In the genomic region with DNA sequence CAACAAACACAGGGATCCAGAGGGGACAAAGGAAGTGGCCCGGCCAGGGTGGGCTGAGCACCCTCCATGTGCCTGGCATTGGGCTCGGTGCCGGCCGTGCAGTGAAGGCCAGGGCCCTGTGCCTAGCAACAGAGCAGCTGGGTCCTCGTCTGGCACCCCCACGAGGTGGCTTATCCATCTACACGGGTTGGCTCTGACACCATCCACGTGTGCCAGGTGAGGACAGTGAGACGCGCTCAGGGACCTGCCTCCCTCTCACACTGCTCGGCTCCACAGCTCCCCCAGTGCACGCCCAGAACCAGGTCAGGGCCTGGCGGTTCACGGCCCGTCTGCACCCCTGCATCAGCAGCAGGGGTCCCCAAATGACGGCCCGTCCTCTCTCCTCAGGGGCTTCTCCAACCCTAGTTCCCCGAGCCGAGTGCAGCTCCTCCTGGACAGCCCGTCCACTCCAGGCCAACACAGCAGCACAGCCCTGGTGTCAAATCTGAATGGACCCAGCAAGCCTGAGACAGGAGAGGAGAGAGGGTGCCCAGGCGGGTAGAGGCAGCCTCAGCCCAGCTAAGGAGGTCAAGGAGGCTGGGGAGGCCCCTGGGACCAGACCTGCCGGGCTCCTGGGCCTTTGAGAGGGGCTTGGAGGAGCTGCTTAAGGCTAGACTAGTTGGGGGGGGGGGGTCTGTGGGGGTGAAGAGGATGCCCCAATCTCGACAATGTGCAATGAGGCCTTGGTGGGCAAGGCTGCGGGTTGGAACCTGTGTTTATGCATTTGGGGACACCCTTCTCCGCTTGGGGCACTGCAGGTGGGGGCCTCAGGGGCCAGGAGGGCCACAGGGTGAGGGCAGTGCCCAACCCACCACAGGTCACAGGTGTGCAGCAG, we compare ENCODE assay signal across 17 cellular contexts.
A peak's percentile ranks its signal among the peaks of the same experiment; 100 is the strongest.
DNase-seq lines count a peak whose midpoint lies in the region; ATAC-seq, FAIRE-seq and TF ChIP-seq lines count a peak whose summit lies in the region.
"Had no signal": no experiment of that assay in that cellular context is flagged by ENCODE, and none has a peak within 500 bp of the region (broad histone marks: within the 10 kb centered on the region; RNA-seq: fewer than 3 reads in every experiment).

No MANE protein-coding gene starts in this region.

- intact Hi-C loops in GM12878 (cut with micrococcal nuclease; ENCODE audit: unreplicated experiment) (no loop called here), HepG2 (cut with micrococcal nuclease; ENCODE audit: unreplicated experiment) (no loop called here)

- H3K27ac ChIP-seq in Karpas-422 (ENCODE audit: low read length) = no peak overlapping the region
- H3K27ac ChIP-seq in GM12878 (ENCODE audit: control insufficient read depth, insufficient read depth) = no peak overlapping the region
- H3K27ac ChIP-seq in HepG2 (ENCODE audit: extremely low read length, insufficient read depth, low read length) = no peak overlapping the region
- H3K27ac ChIP-seq in osteoblast (ENCODE audit: low read depth, low read length) = no peak overlapping the region
- H3K27ac ChIP-seq: KMS-11 had no signal

- TF ChIP-seq CTCF in GM12878 (IDR thresholded peaks at IDR 0.05 in 2 of 3, conservative IDR thresholded peaks at IDR 0.05 in 1 of 3; ENCODE audit: control insufficient read depth in 2 of 3, extremely low read depth in 1 of 3, insufficient read depth in 1 of 3, low read depth in 3 of 3, low read length in 3 of 3) (no peak), HepG2 (CRISPR knock-in tag; IDR thresholded peaks at IDR 0.05) (no peak), osteoblast (IDR thresholded peaks at IDR 0.05; ENCODE audit: extremely low read depth, low read depth, low read length) (no peak)

- no peak for TF ChIP-seq POLR2A in GM12878 (IDR thresholded peaks at IDR 0.05; ENCODE audit: low read depth, low read length)
- TF ChIP-seq POLR2A in HepG2 (IDR thresholded peaks at IDR 0.05; ENCODE audit: insufficient read depth in 1 of 2, low read depth in 2 of 2, low read length in 2 of 2) = no peak

- POLR2A ChIA-PET in GM12878 (lab: Charles Lee) (no interaction called here), HepG2 (lab: Yijun Ruan, JAX) (no interaction called here)

- no peaks in the 10 kb centered on the region for H3K9me3 ChIP-seq in Karpas-422 (ENCODE audit: low read length)
- no peaks in the 10 kb centered on the region for H3K9me3 ChIP-seq in GM12878 (replicated peaks; ENCODE audit: control insufficient read depth, insufficient read depth, low read length)
- no peaks in the 10 kb centered on the region for H3K9me3 ChIP-seq in HepG2 (ENCODE audit: low read length)
- no peaks in the 10 kb centered on the region for H3K9me3 ChIP-seq in osteoblast (ENCODE audit: low read depth, low read length)
- H3K9me3 ChIP-seq: MG63 had no signal

- SMC1A ChIA-PET in GM12878 (lab: Charles Lee; ENCODE audit: uncharacterized antibody, unreplicated experiment) = no interaction called here

- H4K20me1 ChIP-seq in Karpas-422 (ENCODE audit: insufficient read depth, low read depth, low read length) (no peaks in the 10 kb centered on the region), GM12878 (ENCODE audit: control insufficient read depth, insufficient read depth) (no peaks in the 10 kb centered on the region), HepG2 (ENCODE audit: insufficient read depth, low read length) (no peaks in the 10 kb centered on the region), osteoblast (ENCODE audit: insufficient read depth, low read length) (no peaks in the 10 kb centered on the region)

- no peak overlapping the region for H3K9ac ChIP-seq in Karpas-422 (ENCODE audit: low read length)
- H3K9ac ChIP-seq in GM12878 (ENCODE audit: control insufficient read depth, insufficient read depth, low read length) = no peak overlapping the region
- no peak overlapping the region for H3K9ac ChIP-seq in HepG2 (ENCODE audit: insufficient read depth, low read depth, low read length)
- H3K9ac ChIP-seq: KMS-11 had no signal

- H3K36me3 ChIP-seq in Karpas-422 (ENCODE audit: insufficient read depth, low read length) (no peaks in the 10 kb centered on the region), GM12878 (ENCODE audit: control insufficient read depth in 2 of 2, insufficient read depth in 2 of 2, low read length in 1 of 2) (no peaks in the 10 kb centered on the region), HepG2 (replicated peaks in 1 of 2; ENCODE audit: control insufficient read depth in 1 of 2, insufficient read depth in 2 of 2, low read length in 2 of 2) (no peaks in the 10 kb centered on the region), osteoblast (ENCODE audit: insufficient read depth, low read length) (no peaks in the 10 kb centered on the region)
- H3K36me3 ChIP-seq: MG63 had no signal

- no peak overlapping the region for H3K4me3 ChIP-seq in Karpas-422 (ENCODE audit: low read length)
- no peak overlapping the region for H3K4me3 ChIP-seq in GM12878
- no peak overlapping the region for H3K4me3 ChIP-seq in HepG2 (replicated peaks in 1 of 3; ENCODE audit: insufficient read depth in 1 of 3, low read depth in 2 of 3, low read length in 3 of 3)
- no peak overlapping the region for H3K4me3 ChIP-seq in osteoblast (ENCODE audit: insufficient read depth, low read length)
- H3K4me3 ChIP-seq: MG63 had no signal

- H2AFZ ChIP-seq in Karpas-422 (ENCODE audit: low read length) = no peak overlapping the region
- no peak overlapping the region for H2AFZ ChIP-seq in GM12878 (ENCODE audit: control insufficient read depth, low read depth, low read length)
- no peak overlapping the region for H2AFZ ChIP-seq in HepG2 (ENCODE audit: low read length)
- no peak overlapping the region for H2AFZ ChIP-seq in osteoblast (ENCODE audit: low read length)

- TF ChIP-seq EP300 in GM12878 (IDR thresholded peaks at IDR 0.05; ENCODE audit: borderline replicate concordance in 1 of 2, control insufficient read depth in 1 of 2, low read depth in 2 of 2, low read length in 2 of 2) = no peak
- no peak for TF ChIP-seq EP300 in HepG2 (IDR thresholded peaks at IDR 0.05; ENCODE audit: low read depth in 2 of 2, low read length in 2 of 2)
- no peak for TF ChIP-seq EP300 in HepG2 (CRISPR knock-in tag; IDR thresholded peaks at IDR 0.05; ENCODE audit: borderline replicate concordance)

- in situ Hi-C loops in GM12878 (cut with MboI) (no loop called here), HepG2 (cut with HindIII; ENCODE audit: extremely low pct_ligation_motif_present, low pct_unique_long_range_greater_than_20kb) (no loop called here)

- ATAC-seq in GM12878 (0 out of 3 replicates have a peak, but pooled peaks have one; percentile 17), HepG2 (peak; percentile 54), left lobe of liver (no peak), HG03342 (IDR thresholded peaks at IDR 0.05; ENCODE audit: unreplicated experiment) (no peak)
- ATAC-seq: HCT116 had no signal

- BruUV-seq in GM12878 (replicated peaks; lab: Mats Ljungman, UMichigan) (no TSS peak), HepG2 (replicated peaks; lab: Mats Ljungman, UMichigan) (no TSS peak)

- H3K4me2 ChIP-seq in Karpas-422 (ENCODE audit: low read depth, low read length, poor library complexity, severe bottlenecking) = no peak overlapping the region
- no peak overlapping the region for H3K4me2 ChIP-seq in GM12878 (ENCODE audit: control insufficient read depth, insufficient read depth)
- H3K4me2 ChIP-seq in HepG2 (ENCODE audit: low read depth, low read length) = no peak overlapping the region
- H3K4me2 ChIP-seq in osteoblast (ENCODE audit: insufficient read depth, low read length) = no peak overlapping the region
- H3K4me2 ChIP-seq: KMS-11 had no signal

- WGBS in GM12878 (ENCODE audit: insufficient coverage, insufficient replicate concordance, low lambda C conversion rate, missing lambda C conversion rate) = 23% methylated on average over 25 of the region's 25 CpGs
- no CpG with 5 or more reads among the region's 25 CpGs for WGBS in HepG2 (ENCODE audit: low lambda C conversion rate)

- RAD21 ChIA-PET in GM12878 (lab: Charles Lee; ENCODE audit: unreplicated experiment) = no interaction called here

- TF ChIP-seq RAD21 in GM12878 (IDR thresholded peaks at IDR 0.05; ENCODE audit: insufficient read depth, low read depth, low read length) = no peak
- no peak for TF ChIP-seq RAD21 in HepG2 (CRISPR knock-in tag; IDR thresholded peaks at IDR 0.05)

- FAIRE-seq in GM12878 (lab: Jason Lieb, UNC) = no peak
- no peak for FAIRE-seq in HepG2 (lab: Jason Lieb, UNC)
- FAIRE-seq: GM19239 had no signal

- H3K27me3 ChIP-seq in Karpas-422 (ENCODE audit: low read length) = no peaks in the 10 kb centered on the region
- no peaks in the 10 kb centered on the region for H3K27me3 ChIP-seq in GM12878 (replicated peaks in 1 of 2; ENCODE audit: control insufficient read depth in 2 of 2, insufficient read depth in 2 of 2, low read length in 1 of 2)
- H3K27me3 ChIP-seq in HepG2 (ENCODE audit: control insufficient read depth in 1 of 2, insufficient read depth in 2 of 2, low read length in 2 of 2) = peaks cover 19 to 63% of the 10 kb centered on the region in 2 experiments; a peak in 4 of 5 replicates
- no peaks in the 10 kb centered on the region for H3K27me3 ChIP-seq in osteoblast (ENCODE audit: insufficient read depth, low read length)
- H3K27me3 ChIP-seq: MG63 had no signal

- H3K4me1 ChIP-seq in Karpas-422 (ENCODE audit: low read length) (peaks cover 4% of the 10 kb centered on the region; the same call in 1 of the 2 replicates), GM12878 (ENCODE audit: control insufficient read depth, insufficient read depth, low read length) (no peaks in the 10 kb centered on the region), HepG2 (ENCODE audit: insufficient read depth, low read length) (peaks cover 12% of the 10 kb centered on the region; the same call in 1 of the 2 replicates), osteoblast (ENCODE audit: insufficient read depth, low read length) (no peaks in the 10 kb centered on the region)

- CTCF ChIA-PET in GM12878 (lab: Yijun Ruan, JAX) (no interaction called here), HepG2 (lab: Yijun Ruan, JAX; ENCODE audit: low intra/inter-chr PET ratio, low total read pairs) (no interaction called here)

- H3K9me2 ChIP-seq in Karpas-422 (replicated peaks; ENCODE audit: insufficient read depth, low read length) = no peaks in the 10 kb centered on the region

- H3K79me2 ChIP-seq in Karpas-422 (ENCODE audit: low read length) (no peaks in the 10 kb centered on the region), GM12878 (ENCODE audit: control insufficient read depth, insufficient read depth, low read length) (no peaks in the 10 kb centered on the region), HepG2 (ENCODE audit: insufficient read depth, low read length) (no peaks in the 10 kb centered on the region), osteoblast (ENCODE audit: insufficient read depth, low read length) (no peaks in the 10 kb centered on the region)

- DNase-seq in Karpas-422 = peak; percentile 51
- no peak for DNase-seq in GM12878 (ENCODE audit: low read depth, low spot score)
- no peak for DNase-seq in HepG2 (ENCODE audit: low spot score)
- peak; percentile 92 for DNase-seq in osteoblast (ENCODE audit: insufficient read length, low spot score, missing footprints)
- DNase-seq in left lobe of liver (ENCODE audit: low spot score) = no peak
- DNase-seq in AML-193 (lab: John Stamatoyannopoulos, UW) = no peak
- DNase-seq in amniotic stem cell (lab: John Stamatoyannopoulos, UW) = no peak
- DNase-seq: ACHN, Calu3, MG63, NCI-H1105, NCI-H187 treated with DMSO at 0.1 percent for 48 hours, NCI-H510A treated with DMSO at 0.1 percent for 48 hours had no signal

TF ChIP-seq in HepG2, 621 proteins besides CTCF, POLR2A, EP300 and RAD21 (continues in another document):
- TF ChIP-seq SAFB2 (CRISPR knock-in tag; IDR thresholded peaks at IDR 0.05; ENCODE audit: borderline replicate concordance, low read depth) = no peak

Comparison
In these comparisons a context has a peak if more than half of its experiments do, and no peak if none do; other contexts are left out.
1. DNase-seq: peak in Karpas-422 (single experiment) and osteoblast (single experiment); none in GM12878 (single experiment), HepG2 (single experiment), left lobe of liver (single experiment), AML-193 (0 of 2) and amniotic stem cell (single experiment).
2. ATAC-seq: peak in GM12878 (single experiment) and HepG2 (single experiment); none in left lobe of liver (single experiment) and HG03342 (single experiment).